1 cellular context compared by ENCODE assay signal in the genomic region with DNA sequence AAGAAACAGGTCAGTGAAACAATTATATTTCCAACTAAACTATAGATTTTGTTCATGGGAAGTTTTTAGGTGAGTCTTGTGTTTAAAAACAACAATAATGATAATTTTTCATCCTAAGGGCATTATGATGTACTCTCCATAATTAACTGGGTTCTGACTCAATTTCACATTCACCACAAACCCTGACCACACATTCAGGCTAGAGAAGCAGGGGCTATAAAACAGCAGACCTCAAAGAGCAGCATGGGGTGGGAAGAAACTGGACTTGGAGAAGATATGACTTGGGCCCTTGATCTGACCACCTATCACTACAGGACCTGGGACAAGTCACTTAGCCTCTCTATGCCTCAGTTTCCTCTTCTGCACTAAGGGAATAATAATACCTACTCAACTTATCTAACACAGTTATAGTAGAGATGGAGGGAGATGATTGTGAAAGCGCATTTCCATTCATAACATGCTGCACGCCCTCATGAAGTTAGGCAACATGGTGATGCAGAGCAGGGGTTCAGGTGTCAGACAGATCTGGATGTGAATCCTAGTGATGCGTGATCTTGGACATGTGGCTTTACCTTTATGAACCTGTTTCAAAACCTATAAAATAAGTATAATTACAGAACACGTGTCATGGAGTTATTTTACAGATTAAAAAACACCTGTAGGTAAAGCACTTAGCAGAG.
TF ChIP-seq lines count a peak whose summit lies in the region.

No MANE protein-coding gene starts in this region.

TF ChIP-seq in A549, 52 proteins besides CTCF, POLR2A, EP300 and RAD21:
- TF ChIP-seq TP53 (CRISPR knock-in tag; IDR thresholded peaks at IDR 0.05) = no peak
- no peak for TF ChIP-seq ZSCAN20 (CRISPR knock-in tag; IDR thresholded peaks at IDR 0.05)
- TF ChIP-seq SMC3 (IDR thresholded peaks at IDR 0.05) = no peak
- no peak for TF ChIP-seq MAX (IDR thresholded peaks at IDR 0.05)
- TF ChIP-seq FOSL2 (IDR thresholded peaks at IDR 0.05) = no peak
- no peak for TF ChIP-seq FOSL2 (CRISPR knock-in tag; IDR thresholded peaks at IDR 0.05)
- TF ChIP-seq RNF2 (IDR thresholded peaks at IDR 0.05; ENCODE audit: borderline replicate concordance, low read depth) = no peak
- TF ChIP-seq, protein P1, sequence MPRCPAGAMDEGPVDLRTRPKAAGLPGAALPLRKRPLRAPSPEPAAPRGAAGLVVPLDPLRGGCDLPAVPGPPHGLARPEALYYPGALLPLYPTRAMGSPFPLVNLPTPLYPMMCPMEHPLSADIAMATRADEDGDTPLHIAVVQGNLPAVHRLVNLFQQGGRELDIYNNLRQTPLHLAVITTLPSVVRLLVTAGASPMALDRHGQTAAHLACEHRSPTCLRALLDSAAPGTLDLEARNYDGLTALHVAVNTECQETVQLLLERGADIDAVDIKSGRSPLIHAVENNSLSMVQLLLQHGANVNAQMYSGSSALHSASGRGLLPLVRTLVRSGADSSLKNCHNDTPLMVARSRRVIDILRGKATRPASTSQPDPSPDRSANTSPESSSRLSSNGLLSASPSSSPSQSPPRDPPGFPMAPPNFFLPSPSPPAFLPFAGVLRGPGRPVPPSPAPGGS (IDR thresholded peaks at IDR 0.05) = no peak
- TF ChIP-seq ZC3H11A (IDR thresholded peaks at IDR 0.05) = no peak
- TF ChIP-seq, protein P2, sequence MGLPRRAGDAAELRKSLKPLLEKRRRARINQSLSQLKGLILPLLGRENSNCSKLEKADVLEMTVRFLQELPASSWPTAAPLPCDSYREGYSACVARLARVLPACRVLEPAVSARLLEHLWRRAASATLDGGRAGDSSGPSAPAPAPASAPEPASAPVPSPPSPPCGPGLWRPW (IDR thresholded peaks at IDR 0.05) = no peak
- TF ChIP-seq RARB (CRISPR knock-in tag; IDR thresholded peaks at IDR 0.05) = no peak
- TF ChIP-seq, protein P3, sequence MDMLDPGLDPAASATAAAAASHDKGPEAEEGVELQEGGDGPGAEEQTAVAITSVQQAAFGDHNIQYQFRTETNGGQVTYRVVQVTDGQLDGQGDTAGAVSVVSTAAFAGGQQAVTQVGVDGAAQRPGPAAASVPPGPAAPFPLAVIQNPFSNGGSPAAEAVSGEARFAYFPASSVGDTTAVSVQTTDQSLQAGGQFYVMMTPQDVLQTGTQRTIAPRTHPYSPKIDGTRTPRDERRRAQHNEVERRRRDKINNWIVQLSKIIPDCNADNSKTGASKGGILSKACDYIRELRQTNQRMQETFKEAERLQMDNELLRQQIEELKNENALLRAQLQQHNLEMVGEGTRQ (IDR thresholded peaks at IDR 0.05) = no peak
- no peak for TF ChIP-seq HOXA7 (CRISPR knock-in tag; IDR thresholded peaks at IDR 0.05)
- TF ChIP-seq MAZ (IDR thresholded peaks at IDR 0.05; ENCODE audit: borderline replicate concordance, low read depth, low read length) = no peak
- no peak for TF ChIP-seq HMGXB4 (CRISPR knock-in tag; IDR thresholded peaks at IDR 0.05; ENCODE audit: borderline replicate concordance)
- no peak for TF ChIP-seq JUN (IDR thresholded peaks at IDR 0.05)
- no peak for TF ChIP-seq MYC (IDR thresholded peaks at IDR 0.05; ENCODE audit: borderline replicate concordance, low read length)
